ENCODE assay signal across 23 cellular contexts in genomic region chr3:185726254-185726967, GRCh38.
DNase-seq lines count a peak whose midpoint lies in the region; ATAC-seq, FAIRE-seq and TF ChIP-seq lines count a peak whose summit lies in the region.
"Had no signal": no experiment of that assay in that cellular context is flagged by ENCODE, and none has a peak within 500 bp of the region (broad histone marks: within the 10 kb centered on the region; RNA-seq: fewer than 3 reads in every experiment).

No MANE protein-coding gene starts in this region.

- H3K23ac ChIP-seq in H1 (ENCODE audit: insufficient read length), result no peak overlapping the region

- no peak overlapping the region for H2BK12ac ChIP-seq in H1 (ENCODE audit: low read depth, low read length)

- H4K20me1 ChIP-seq in PC-9 (ENCODE audit: insufficient read depth) (peaks cover 31% of the 10 kb centered on the region), H1 (replicated peaks in 1 of 2; ENCODE audit: control insufficient read depth in 1 of 2, insufficient read depth in 2 of 2, low read length in 2 of 2) (peaks cover 7 to 31% of the 10 kb centered on the region in 2 experiments)
- H4K20me1 ChIP-seq: BLaER1 had no signal

- no peaks in the 10 kb centered on the region for H3K9me2 ChIP-seq in PC-9 (ENCODE audit: insufficient read depth)

- H3K4ac ChIP-seq in H1 (replicated peaks; ENCODE audit: insufficient read length, low read depth, low read length), result no peak overlapping the region

- H3K36me3 ChIP-seq in cardiac muscle cell (no peaks in the 10 kb centered on the region), PC-9 (ENCODE audit: low read depth) (0 out of 2 replicates have a peak, but pooled peaks cover 9% of the 10 kb centered on the region), H1 (ENCODE audit: control insufficient read depth in 2 of 4, insufficient read depth in 4 of 4, low read length in 3 of 4) (no peaks in the 10 kb centered on the region), testis (ENCODE audit: low read depth, missing control alignments) (no peaks in the 10 kb centered on the region), BE2C (no peaks in the 10 kb centered on the region)
- H3K36me3 ChIP-seq: ascending aorta, BLaER1, colonic mucosa, heart right ventricle had no signal

- H3K27ac ChIP-seq in cardiac muscle cell, result peak overlapping the region; percentile 53
- H3K27ac ChIP-seq in right cardiac atrium (ENCODE audit: low read length), result no peak overlapping the region
- H3K27ac ChIP-seq in PC-9, result peak overlapping the region; percentile 12; the same call in 1 of the 2 replicates
- no peak overlapping the region for H3K27ac ChIP-seq in H1 (ENCODE audit: low read depth, low read length)
- H3K27ac ChIP-seq in testis, result no peak overlapping the region
- H3K27ac ChIP-seq: ascending aorta, BLaER1, colonic mucosa, heart right ventricle had no signal

- no peak for FAIRE-seq in H1 (lab: Jason Lieb, UNC)
- FAIRE-seq: GM12892, small intestine had no signal

- H3K18ac ChIP-seq in H1 (ENCODE audit: extremely low read depth, low read length), result no peak overlapping the region

- no peak for TF ChIP-seq POLR2A in H1 (IDR thresholded peaks at IDR 0.05; ENCODE audit: control extremely low read depth in 1 of 2, low read depth in 2 of 2, low read length in 2 of 2)
- TF ChIP-seq POLR2A in testis (IDR thresholded peaks at IDR 0.05), result no peak

- H4K91ac ChIP-seq in H1 (replicated peaks; ENCODE audit: insufficient read length, low read length), result no peak overlapping the region

- peaks cover 11% of the 10 kb centered on the region; the same call in 1 of the 2 replicates for H3K79me1 ChIP-seq in H1 (ENCODE audit: low read depth, low read length)

- no peak overlapping the region for H3K9ac ChIP-seq in H1 (replicated peaks in 1 of 4; ENCODE audit: extremely low read depth in 1 of 4, low read depth in 3 of 4, low read length in 3 of 4)
- H3K9ac ChIP-seq: BLaER1 had no signal

- no peaks in the 10 kb centered on the region for H3K23me2 ChIP-seq in H1 (ENCODE audit: low read depth, low read length)

- H2BK5ac ChIP-seq in H1 (ENCODE audit: low read depth, low read length), result no peak overlapping the region; the same call in 1 of the 2 replicates

- H3K4me2 ChIP-seq in PC-9 (no peak overlapping the region), H1 (ENCODE audit: insufficient read depth in 1 of 2, low read depth in 2 of 2, low read length in 2 of 2) (peak overlapping the region; percentile 12 to 41; a peak in 3 of 4 replicates)
- H3K4me2 ChIP-seq: BLaER1 had no signal

- H2AFZ ChIP-seq in PC-9 (no peak overlapping the region), H1 (ENCODE audit: low read length) (no peak overlapping the region)

- CTCF ChIA-PET in PC-9 (lab: Charles Lee) (interaction anchor here (0.7 kb wide), 1 partner anchor 37 kb away, joined by 3 read pairs; no protein-coding TSS in a partner anchor), H1 (lab: Charles Lee; ENCODE audit: partially characterized antibody) (no interaction called here)

- no peak overlapping the region for H4K8ac ChIP-seq in H1 (ENCODE audit: extremely low read depth, insufficient read depth, low read length)

- POLR2A ChIA-PET in PC-9 (lab: Charles Lee; ENCODE audit: unreplicated experiment), result no interaction called here
- POLR2A ChIA-PET in H1 (lab: Charles Lee; ENCODE audit: partially characterized antibody), result no interaction called here

- H3K9me3 ChIP-seq in cardiac muscle cell (ENCODE audit: low read depth) (no peaks in the 10 kb centered on the region), right cardiac atrium (ENCODE audit: control insufficient read depth, low read length) (no peaks in the 10 kb centered on the region), PC-9 (ENCODE audit: insufficient read depth, low read depth) (no peaks in the 10 kb centered on the region), H1 (ENCODE audit: insufficient read depth in 2 of 2, low read depth in 1 of 2, low read length in 1 of 2) (no peaks in the 10 kb centered on the region), testis (no peaks in the 10 kb centered on the region), BE2C (no peaks in the 10 kb centered on the region)
- H3K9me3 ChIP-seq: ascending aorta, colonic mucosa had no signal

- DNase-seq in cardiac muscle cell (ENCODE audit: low read depth in 1 of 2, low spot score in 1 of 2), result no peak
- DNase-seq in right cardiac atrium, result no peak
- no peak for DNase-seq in PC-9
- DNase-seq in H1 (ENCODE audit: low read depth in 1 of 2, low spot score in 2 of 2), result no peak
- peak; percentile 41 for DNase-seq in testis
- DNase-seq in BE2C, result no peak
- DNase-seq in Kasumi-1 (lab: John Stamatoyannopoulos, UW), result no peak
- no peak for DNase-seq in GDM1 (lab: John Stamatoyannopoulos, UW)
- DNase-seq: 8988T; activated naive CD4-positive, alpha-beta T cell treated with anti-CD3 and anti-CD28 coated beads for 36 hours; activated T-cell treated with anti-CD3 and anti-CD28 coated beads, Interleukin-2, amount 50 U/mL, for 4 hours; colonic mucosa; heart right ventricle; mesenchymal stem cell; natural killer cell; NCI-H1694; NCI-H748 treated with DMSO at 0.1 percent for 48 hours; OCI-M1; small intestine; stimulated activated CD4-positive, alpha-beta T cell treated with anti-CD3 and anti-CD28 coated beads, Interleukin-4, amount 100 ng/mL, for 4 hours had no signal

- H3K4me1 ChIP-seq in cardiac muscle cell (ENCODE audit: low read depth), result no peaks in the 10 kb centered on the region
- no peaks in the 10 kb centered on the region for H3K4me1 ChIP-seq in right cardiac atrium (ENCODE audit: control insufficient read depth, insufficient read depth, low read length)
- peaks cover 44% of the 10 kb centered on the region for H3K4me1 ChIP-seq in PC-9 (replicated peaks; ENCODE audit: insufficient read depth)
- H3K4me1 ChIP-seq in H1 (replicated peaks in 1 of 4; ENCODE audit: control insufficient read depth in 3 of 4, insufficient read depth in 4 of 4, low read length in 3 of 4), result peaks cover 2 to 39% (median 31%) of the 10 kb centered on the region in 4 experiments; a peak in 6 of 7 replicates
- H3K4me1 ChIP-seq in testis, result no peaks in the 10 kb centered on the region
- no peaks in the 10 kb centered on the region for H3K4me1 ChIP-seq in BE2C
- H3K4me1 ChIP-seq: ascending aorta, colonic mucosa had no signal

- H4K5ac ChIP-seq in H1 (ENCODE audit: insufficient read length, low read depth, low read length), result no peak overlapping the region

- H2AK5ac ChIP-seq in H1 (ENCODE audit: low read depth, low read length), result peak overlapping the region; percentile 41; the same call in 1 of the 2 replicates

- BruUV-seq in PC-9 (replicated peaks; lab: Mats Ljungman, UMichigan), result no TSS peak

- H3K79me2 ChIP-seq in PC-9 (ENCODE audit: low read depth) (peaks cover 96% of the 10 kb centered on the region), H1 (ENCODE audit: control insufficient read depth in 1 of 2, insufficient read depth in 2 of 2, low read length in 2 of 2) (peaks cover 0 to 98% of the 10 kb centered on the region in 2 experiments; a peak in 3 of 4 replicates)

- no peak for TF ChIP-seq RAD21 in H1 (IDR thresholded peaks at IDR 0.05 in 1 of 2, conservative IDR thresholded peaks at IDR 0.05 in 1 of 2; ENCODE audit: low read depth in 2 of 2, low read length in 2 of 2)

- intact Hi-C loops in right cardiac atrium (cut with DNase I), result no loop called here
- intact Hi-C loops in PC-9 (cut with micrococcal nuclease; ENCODE audit: unreplicated experiment), result no loop called here
- intact Hi-C loops in testis (cut with DNase I; ENCODE audit: low total_unique reads), result no loop called here

- H3F3A ChIP-seq in PC-9 (ENCODE audit: insufficient read depth, low read depth), result peaks cover 62% of the 10 kb centered on the region

- H3K14ac ChIP-seq in H1 (ENCODE audit: insufficient read length), result no peak overlapping the region

- H3K4me3 ChIP-seq in cardiac muscle cell (no peak overlapping the region), right cardiac atrium (ENCODE audit: low read length) (no peak overlapping the region), PC-9 (no peak overlapping the region), H1 (ENCODE audit: extremely low read depth in 1 of 4, insufficient read depth in 2 of 4, low read depth in 3 of 4, low read length in 4 of 4) (no peak overlapping the region), testis (no peak overlapping the region), BE2C (ENCODE audit: low read depth, low read length) (no peak overlapping the region)
- H3K4me3 ChIP-seq: ascending aorta, BLaER1, colonic mucosa, heart right ventricle had no signal

- TF ChIP-seq CTCF in cardiac muscle cell (IDR thresholded peaks at IDR 0.05; ENCODE audit: low read depth, low read length) (no peak), PC-9 (conservative IDR thresholded peaks at IDR 0.05) (no peak), H1 (IDR thresholded peaks at IDR 0.05; ENCODE audit: control extremely low read depth in 1 of 3, insufficient read depth in 1 of 3, low read depth in 1 of 3, low read length in 3 of 3) (no peak), testis (IDR thresholded peaks at IDR 0.05) (no peak), BE2C (IDR thresholded peaks at IDR 0.05; ENCODE audit: low read depth, low read length) (no peak)

- no peak overlapping the region for H2BK20ac ChIP-seq in H1 (ENCODE audit: low read length)

- TF ChIP-seq EP300 in H1 (IDR thresholded peaks at IDR 0.05; ENCODE audit: borderline replicate concordance in 1 of 2, low read depth in 2 of 2, low read length in 2 of 2), result no peak

- H2BK120ac ChIP-seq in H1 (replicated peaks; ENCODE audit: low read depth, low read length), result no peak overlapping the region

- H3K27me3 ChIP-seq in cardiac muscle cell, result no peaks in the 10 kb centered on the region
- H3K27me3 ChIP-seq in right cardiac atrium (ENCODE audit: control insufficient read depth, insufficient read depth), result no peaks in the 10 kb centered on the region
- H3K27me3 ChIP-seq in PC-9 (ENCODE audit: insufficient read depth, low read depth), result no peaks in the 10 kb centered on the region
- no peaks in the 10 kb centered on the region for H3K27me3 ChIP-seq in H1 (replicated peaks in 1 of 4; ENCODE audit: control insufficient read depth in 3 of 4, extremely low read depth in 1 of 4, insufficient read depth in 3 of 4, low read length in 3 of 4)
- H3K27me3 ChIP-seq in testis, result no peaks in the 10 kb centered on the region
- H3K27me3 ChIP-seq in BE2C, result peaks cover 39% of the 10 kb centered on the region
- H3K27me3 ChIP-seq: ascending aorta, BLaER1, colonic mucosa, heart right ventricle had no signal

- ATAC-seq in right cardiac atrium, result no peak
- ATAC-seq: activated T-cell treated with anti-CD3 and anti-CD28 coated beads, Interleukin-2, amount 50 U/mL, for 4 hours; heart right ventricle; natural killer cell had no signal

- WGBS in right cardiac atrium, result 84% methylated on average over 6 of the region's 6 CpGs
- 64% methylated on average over 6 of the region's 6 CpGs; no CpG with 5 or more reads in 1 of the 2 experiments for WGBS in H1 (ENCODE audit: extremely low coverage in 1 of 2, insufficient coverage in 1 of 2, insufficient read length in 1 of 2, insufficient replicate concordance in 2 of 2, low coverage in 1 of 2, low lambda C conversion rate in 2 of 2, missing lambda C conversion rate in 1 of 2), 2 experiments
- WGBS in testis, 2 donors, result 76 to 86% methylated on average over 6 of the region's 6 CpGs

- no peak overlapping the region for H3K56ac ChIP-seq in H1 (replicated peaks; ENCODE audit: insufficient read length, low read depth, low read length)

- no peak overlapping the region for H2BK15ac ChIP-seq in H1 (ENCODE audit: low read length)

TF ChIP-seq in H1, 55 proteins besides CTCF, POLR2A, EP300 and RAD21 (continues in another document):
- no peak for TF ChIP-seq CHD2 (IDR thresholded peaks at IDR 0.05; ENCODE audit: low read length)

Comparison
In these comparisons a context has a peak if more than half of its experiments do, and no peak if none do; other contexts are left out.
1. H3K27ac ChIP-seq: peak in cardiac muscle cell (single experiment) and PC-9 (single experiment); none in right cardiac atrium (single experiment), H1 (single experiment) and testis (0 of 2).